Comparison of ENCODE assay signal across 8 cellular contexts in the genomic region with DNA sequence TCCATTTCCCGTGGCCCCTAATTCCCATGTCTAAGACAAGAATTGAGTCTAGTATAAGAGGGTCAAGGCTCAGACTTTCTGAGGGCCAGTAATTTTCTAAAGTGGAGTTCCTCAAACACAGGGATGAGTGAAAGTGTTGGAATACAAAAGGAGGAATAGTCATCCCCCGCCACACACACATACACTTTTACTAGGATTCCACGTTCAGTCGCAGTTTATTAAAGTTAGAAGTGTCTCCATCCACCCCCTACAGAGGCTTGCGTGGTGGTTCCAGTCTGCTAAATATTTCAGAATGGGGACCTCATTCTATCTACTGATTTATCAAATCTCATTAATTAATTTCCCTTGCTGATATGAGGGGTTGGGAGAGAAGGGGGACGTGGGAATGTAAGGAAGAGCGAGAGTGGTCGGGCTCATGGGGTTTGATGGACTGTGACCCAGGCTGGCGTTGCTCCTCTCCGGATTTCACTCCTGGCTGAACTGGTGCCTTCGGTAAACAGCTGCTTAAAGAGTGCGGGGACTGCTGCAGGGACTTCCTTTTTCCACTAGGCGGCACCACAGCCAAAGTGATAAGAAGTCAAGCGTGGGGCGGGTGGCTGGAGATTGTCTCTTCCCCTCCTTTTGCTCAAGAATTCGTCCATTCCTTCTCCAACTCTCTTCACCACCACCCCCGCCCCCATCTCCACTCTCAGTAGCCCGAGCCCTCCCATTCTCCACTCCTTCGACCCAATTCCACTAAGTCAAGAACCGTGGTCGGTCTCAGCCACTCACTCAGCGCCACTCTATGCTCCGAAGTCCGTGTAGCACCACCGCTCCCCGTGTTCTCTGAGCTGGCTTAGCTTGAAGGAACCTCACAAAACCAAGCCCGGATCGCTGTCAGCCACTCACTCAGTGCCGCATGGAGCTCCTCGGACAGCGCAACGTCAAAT. TPM values are rescaled to one million over a fixed set of nuclear protein-coding genes. Genes with fewer than 3 reads are reported as not detected.
A peak's percentile ranks its signal among the peaks of the same experiment; 100 is the strongest.
DNase-seq lines count a peak whose midpoint lies in the region; ATAC-seq, FAIRE-seq and TF ChIP-seq lines count a peak whose summit lies in the region.

No MANE protein-coding gene starts in this region.

- H3K4me3 Mint-ChIP-seq in Caco-2 (ENCODE audit: unreplicated experiment), result peak overlapping the region; percentile 89
- H3K4me3 Mint-ChIP-seq in activated naive CD8-positive, alpha-beta T cell, result peak overlapping the region; percentile 89

- TF ChIP-seq POLR2A in NB4 (IDR thresholded peaks at IDR 0.05; ENCODE audit: extremely low read depth, insufficient read length), result no peak

- H3K27me3 Mint-ChIP-seq in Caco-2 (ENCODE audit: insufficient read depth, unreplicated experiment), result no peaks in the 10 kb centered on the region
- H3K27me3 Mint-ChIP-seq in activated naive CD8-positive, alpha-beta T cell, result peaks cover 32% of the 10 kb centered on the region

- BruUV-seq in Caco-2 (replicated peaks; lab: Mats Ljungman, UMichigan), result TSS peak; percentile 16

- peak; percentile 88 for DNase-seq in Caco-2
- peak; percentile 78 for DNase-seq in H4 (ENCODE audit: low spot score)
- peak; percentile 90 for DNase-seq in NB4 (ENCODE audit: low read depth)
- peak; percentile 91 for DNase-seq in Right ventricle myocardium superior
- peak; percentile 74 to 90 (median 83) for DNase-seq in pancreas

- no peaks in the 10 kb centered on the region for H3K9me3 ChIP-seq in Caco-2
- no peaks in the 10 kb centered on the region for H3K9me3 ChIP-seq in pancreas
- H3K9me3 ChIP-seq in thymus (ENCODE audit: control insufficient read depth), result no peaks in the 10 kb centered on the region

- H3K36me3 ChIP-seq in Caco-2 (ENCODE audit: control insufficient read depth, insufficient read depth, low read length) (no peaks in the 10 kb centered on the region), pancreas (no peaks in the 10 kb centered on the region), thymus (ENCODE audit: control insufficient read depth, insufficient read depth) (no peaks in the 10 kb centered on the region)

- CTCF ChIA-PET in Caco-2 (lab: Charles Lee), result interaction anchor here (0.7 to 5.9 kb wide), 18 partner anchors 9 to 636 kb away, joined by 3 to 236 read pairs (median 6); partner anchors contain the start of genes POLR1H, PPP1R11, RNF39 and TRIM15

- peaks cover 29% of the 10 kb centered on the region for H3K4me1 Mint-ChIP-seq in Caco-2 (ENCODE audit: low read depth, unreplicated experiment)
- peaks cover 47% of the 10 kb centered on the region for H3K4me1 Mint-ChIP-seq in activated naive CD8-positive, alpha-beta T cell (ENCODE audit: low read depth)

- peaks cover 23% of the 10 kb centered on the region for H3K4me1 ChIP-seq in Caco-2
- peaks cover 11 to 15% (median 11%) of the 10 kb centered on the region in 3 donors for H3K4me1 ChIP-seq in pancreas
- peaks cover 18% of the 10 kb centered on the region for H3K4me1 ChIP-seq in thymus (ENCODE audit: control insufficient read depth, insufficient read depth, low read length)

- TF ChIP-seq CTCF in Caco-2 (IDR thresholded peaks at IDR 0.05; ENCODE audit: insufficient read depth in 1 of 2, low read depth in 1 of 2, low read length in 1 of 2, severe bottlenecking in 1 of 2, unreplicated experiment in 1 of 2) (peak; percentile 81 to 87), NB4 (IDR thresholded peaks at IDR 0.05; ENCODE audit: low read depth, low read length) (peak; percentile 97), pancreas (IDR thresholded peaks at IDR 0.05) (peak; percentile 76 to 87 (median 81))

- H3K4me3 ChIP-seq in Caco-2 (ENCODE audit: low read depth, low read length), result peak overlapping the region; percentile 43
- no peak overlapping the region for H3K4me3 ChIP-seq in NB4 (ENCODE audit: low read depth, low read length)
- peak overlapping the region in 3 of 4 donors; percentile 10 to 49 (median 41) for H3K4me3 ChIP-seq in pancreas
- peak overlapping the region; percentile 46 for H3K4me3 ChIP-seq in thymus (ENCODE audit: low read length)

- H3K27ac ChIP-seq in pancreas, result peak overlapping the region in 2 of 4 donors; percentile 52 to 60
- H3K27ac ChIP-seq in thymus (ENCODE audit: low read depth), result no peak overlapping the region

- H3K27me3 ChIP-seq in Caco-2 (replicated peaks; ENCODE audit: control insufficient read depth, insufficient read depth, low read length) (no peaks in the 10 kb centered on the region), pancreas (peaks cover 0 to 6% (median 0%) of the 10 kb centered on the region in 4 donors), thymus (ENCODE audit: control insufficient read depth, insufficient read depth) (peaks cover 41% of the 10 kb centered on the region)

- no peak for FAIRE-seq in pancreas (lab: Jason Lieb, UNC)

- H3K27ac Mint-ChIP-seq in Caco-2 (ENCODE audit: unreplicated experiment), result peak overlapping the region; percentile 75
- peak overlapping the region; percentile 7 for H3K27ac Mint-ChIP-seq in activated naive CD8-positive, alpha-beta T cell

- no peaks in the 10 kb centered on the region for H3K36me3 Mint-ChIP-seq in Caco-2 (ENCODE audit: insufficient read depth, unreplicated experiment)
- no peaks in the 10 kb centered on the region for H3K36me3 Mint-ChIP-seq in activated naive CD8-positive, alpha-beta T cell

- intact Hi-C loops in Caco-2 (cut with micrococcal nuclease; ENCODE audit: unreplicated experiment) (loop anchor here (1.0 to 2.0 kb wide), 5 partner anchors 28 to 67 kb away; partner anchors contain the start of genes POLR1H, RNF39 and TRIM15), Right ventricle myocardium superior (cut with DNase I) (loop anchor here (2.0 kb wide), 1 partner anchor 28 kb away; no protein-coding TSS in a partner anchor), pancreas (cut with DNase I) (no loop called here)

- POLR2A ChIA-PET in Caco-2 (lab: Charles Lee), result interaction anchor here (1.0 to 1.5 kb wide), 3 partner anchors 28 to 42 kb away, joined by 3 to 8 read pairs (median 3); partner anchors contain the start of genes POLR1H and PPP1R11

- H3K9me3 Mint-ChIP-seq in Caco-2 (ENCODE audit: unreplicated experiment), result no peaks in the 10 kb centered on the region
- H3K9me3 Mint-ChIP-seq in activated naive CD8-positive, alpha-beta T cell (ENCODE audit: low read depth), result no peaks in the 10 kb centered on the region

- WGBS in pancreas, 2 donors, result 7 to 8% methylated on average over 32 of the region's 32 CpGs
- 8% methylated on average over 32 of the region's 32 CpGs for WGBS in thymus

- ATAC-seq in SK-N-SH treated with all-trans-retinoic acid at 6 μM for 48 hours (peak; percentile 86), Right ventricle myocardium superior (ENCODE audit: poor library complexity) (peak; percentile 87), pancreas (peak; percentile 76 to 90 (median 82))

TF ChIP-seq in SK-N-SH treated with all-trans-retinoic acid at 6 μM for 48 hours, 23 proteins besides CTCF, POLR2A, EP300 and RAD21 (continues in another document):
- TF ChIP-seq CSRNP3 (CRISPR knock-in tag; IDR thresholded peaks at IDR 0.05) (no peak), ARNTL (CRISPR knock-in tag; IDR thresholded peaks at IDR 0.05; ENCODE audit: borderline replicate concordance, low read depth) (no peak), ZNF8 (CRISPR knock-in tag; IDR thresholded peaks at IDR 0.05) (no peak), ZNF565 (CRISPR knock-in tag; conservative IDR thresholded peaks at IDR 0.05; ENCODE audit: low read depth) (no peak), TCF4 (CRISPR knock-in tag; IDR thresholded peaks at IDR 0.05; ENCODE audit: borderline replicate concordance) (no peak), ESRRG (CRISPR knock-in tag; IDR thresholded peaks at IDR 0.05) (no peak)

RNA-seq across cellular contexts. Expression of gene TRIM31, which starts 9.9 kb away (rescaled TPM):
- total RNA-seq in Caco-2 (2022) (0.70 and 0.74 TPM in 2 replicates), Right ventricle myocardium superior (not detected), pancreas (under 1 TPM in 5 of 6 donors, not detected in 1; 0.14 to 0.22 (median 0.16) TPM)
- total RNA-seq in H4 (2014; rRNA removed; shearing (Covaris generic)), result 0.12 TPM in 1 of 2 replicates, not detected in the other
- polyA plus RNA-seq in pancreas (under 1 TPM; 0.15 to 0.19 TPM), thymus (1.4 TPM)

RNA-seq across cellular contexts. Expression of gene RNF39, which starts 27.4 kb away (rescaled TPM):
- total RNA-seq in Caco-2 (2022) (0.23 and 0.37 TPM in 2 replicates), Right ventricle myocardium superior (not detected), pancreas (1 to 10 TPM in 3 of 6 donors, under 1 TPM in 3; 0.18 to 1.3 (median 0.78) TPM)
- not detected in 2 replicates for total RNA-seq in H4 (2014; rRNA removed; shearing (Covaris generic))
- polyA plus RNA-seq in pancreas (under 1 TPM; 0.38 to 0.54 TPM), thymus (2.0 TPM)

RNA-seq across cellular contexts. Expression of gene TRIM40, which starts 33.0 kb away (rescaled TPM):
- not detected in 2 replicates for total RNA-seq in Caco-2 (2022)
- total RNA-seq in H4 (2014; rRNA removed; shearing (Covaris generic)), result not detected in 2 replicates
- not detected for total RNA-seq in Right ventricle myocardium superior
- total RNA-seq in pancreas, result not detected
- polyA plus RNA-seq in pancreas, result not detected
- 0.16 TPM for polyA plus RNA-seq in thymus

RNA-seq across cellular contexts. Expression of gene PPP1R11, which starts 36.0 kb away (rescaled TPM):
- total RNA-seq in Caco-2 (2022) (35.5 and 35.6 TPM in 2 replicates), Right ventricle myocardium superior (40.9 TPM), pancreas (10 to 100 TPM; 17.9 to 35.6 (median 23.8) TPM)
- 57.8 and 68.7 TPM in 2 replicates for total RNA-seq in H4 (2014; rRNA removed; shearing (Covaris generic))
- polyA plus RNA-seq in pancreas (10 to 100 TPM; 20.8 to 36.9 TPM), thymus (50.5 TPM)

RNA-seq across cellular contexts. Expression of gene POLR1H, which starts 41.9 kb away (rescaled TPM):
- total RNA-seq in Caco-2 (2022) (26.1 and 27.6 TPM in 2 replicates), Right ventricle myocardium superior (12.2 TPM), pancreas (10 to 100 TPM; 12.5 to 19.3 (median 13.5) TPM)
- 32.6 and 46.8 TPM in 2 replicates for total RNA-seq in H4 (2014; rRNA removed; shearing (Covaris generic))
- polyA plus RNA-seq in pancreas (10 to 100 TPM; 20.7 to 29.8 TPM), thymus (91.0 TPM)

Comparison
In these comparisons a context has a peak if more than half of its experiments do, and no peak if none do; other contexts are left out.
1. intact Hi-C loops: an anchor here in Caco-2 (1.0 to 2.0 kb wide) and Right ventricle myocardium superior (2.0 kb wide); none called in pancreas.